8 cellular contexts compared by ENCODE assay signal in genomic region chr1:23168462-23169218, GRCh38. TPM values are rescaled to one million over a fixed set of nuclear protein-coding genes. Genes with fewer than 3 reads are reported as not detected.
DNase-seq lines count a peak whose midpoint lies in the region; ATAC-seq, FAIRE-seq and TF ChIP-seq lines count a peak whose summit lies in the region.

TSS of gene LUZP1 (minus strand) at chr1:23168856.

- peaks cover 2% of the 10 kb centered on the region for H3K36me3 Mint-ChIP-seq in activated B cell treated with CpG ODN at 0.5 μM for 24 hours (ENCODE audit: low read depth)

- H3K36me3 ChIP-seq in bronchial epithelial cell (ENCODE audit: control insufficient read depth, insufficient read depth, low read length) (no peaks in the 10 kb centered on the region), small intestine (ENCODE audit: control insufficient read depth in 2 of 2, insufficient read depth in 2 of 2, low read length in 2 of 2) (no peaks in the 10 kb centered on the region)

- DNase-seq in NCI-H2196 (lab: John Stamatoyannopoulos, UW; ENCODE audit: unreplicated experiment) (peak; percentile 76), activated B cell treated with CpG ODN at 0.5 μM for 24 hours (peak; percentile 80), bronchial epithelial cell (ENCODE audit: low read depth) (peak; percentile 51), iPS-NIHi11 (ENCODE audit: low spot score) (peak; percentile 92), small intestine (peak; percentile 90)

- H3K9me3 Mint-ChIP-seq in activated B cell treated with CpG ODN at 0.5 μM for 24 hours, result no peaks in the 10 kb centered on the region

- intact Hi-C loops in activated B cell treated with CpG ODN at 0.5 μM for 24 hours (cut with micrococcal nuclease), result loop anchor here (1.0 to 5.0 kb wide), 5 partner anchors 9 to 1386 kb away; partner anchors contain the start of genes KDM1A and USP48

- POLR2A ChIA-PET in activated B cell treated with CpG ODN at 0.5 μM for 24 hours (lab: Charles Lee), result interaction anchor here (0.6 to 3.7 kb wide), 5 partner anchors 9 to 443 kb away, joined by 3 to 25 read pairs (median 3); no protein-coding TSS in a partner anchor

- H3K27me3 ChIP-seq in bronchial epithelial cell (ENCODE audit: control insufficient read depth, insufficient read depth, low read length), result no peaks in the 10 kb centered on the region
- H3K27me3 ChIP-seq in small intestine (ENCODE audit: control insufficient read depth in 2 of 2, insufficient read depth in 2 of 2, low read length in 2 of 2), result no peaks in the 10 kb centered on the region

- H3K4me3 ChIP-seq in GM08714 (ENCODE audit: low read length), result peak within 1 kb of the TSS; percentile 96
- H3K4me3 ChIP-seq in bronchial epithelial cell (ENCODE audit: low read depth, low read length), result peak within 1 kb of the TSS; percentile 90
- H3K4me3 ChIP-seq in small intestine (ENCODE audit: low read depth in 1 of 2, low read length in 2 of 2), result peak within 1 kb of the TSS; percentile 84 to 96

- CTCF ChIA-PET in activated B cell treated with CpG ODN at 0.5 μM for 24 hours (lab: Charles Lee), result interaction anchor here (0.8 to 1.0 kb wide), 2 partner anchors 15 to 69 kb away, joined by 3 to 5 read pairs; no protein-coding TSS in a partner anchor

- no peak for TF ChIP-seq CTCF in activated B cell treated with CpG ODN at 0.5 μM for 24 hours (IDR thresholded peaks at IDR 0.05)
- no peak for TF ChIP-seq CTCF in bronchial epithelial cell (IDR thresholded peaks at IDR 0.05; ENCODE audit: insufficient read depth, low read length, severe bottlenecking)

- peak within 1 kb of the TSS; percentile 80 for H3K27ac Mint-ChIP-seq in activated B cell treated with CpG ODN at 0.5 μM for 24 hours

- ATAC-seq in HG02840 (IDR thresholded peaks at IDR 0.05; ENCODE audit: low FRiP score, unreplicated experiment) (peak; percentile 54), activated B cell treated with CpG ODN at 0.5 μM for 24 hours (ENCODE audit: low read depth) (peak; percentile 84), GM18519 (IDR thresholded peaks at IDR 0.05; ENCODE audit: low FRiP score, unreplicated experiment) (no peak)

- H3K9me3 ChIP-seq in small intestine (ENCODE audit: control insufficient read depth, low read depth), result no peaks in the 10 kb centered on the region

- 5 to 9% (median 6%) methylated on average over 55 to 56 of the region's 56 CpGs for WGBS in small intestine, 3 donors

- FAIRE-seq in bronchial epithelial cell (lab: Jason Lieb, UNC), result no peak
- FAIRE-seq in small intestine (lab: Jason Lieb, UNC), result no peak

- peak within 1 kb of the TSS; percentile 95 for H3K4me3 Mint-ChIP-seq in activated B cell treated with CpG ODN at 0.5 μM for 24 hours

- H3K4me1 Mint-ChIP-seq in activated B cell treated with CpG ODN at 0.5 μM for 24 hours, result peaks cover 23% of the 10 kb centered on the region

- no peaks in the 10 kb centered on the region for H3K27me3 Mint-ChIP-seq in activated B cell treated with CpG ODN at 0.5 μM for 24 hours

- peak within 1 kb of the TSS; percentile 91 to 97 for H3K27ac ChIP-seq in small intestine (ENCODE audit: low read depth in 1 of 2, low read length in 1 of 2)

- peaks cover 0 to under 1% of the 10 kb centered on the region in 2 donors for H3K4me1 ChIP-seq in small intestine (ENCODE audit: control insufficient read depth in 2 of 2, insufficient read depth in 1 of 2, low read depth in 1 of 2, low read length in 1 of 2)

RNA-seq across cellular contexts. Expression of gene LUZP1, which starts in this region (rescaled TPM):
- total RNA-seq in activated B cell treated with CpG ODN at 0.5 μM for 24 hours (10.8 and 13.0 TPM in 2 replicates), bronchial epithelial cell (17.6 and 19.6 TPM in 2 replicates)
- polyA plus RNA-seq in small intestine, result 10 to 100 TPM; 14.1 to 21.7 (median 17.3) TPM
